9 cellular contexts compared by ENCODE assay signal in the genomic region with DNA sequence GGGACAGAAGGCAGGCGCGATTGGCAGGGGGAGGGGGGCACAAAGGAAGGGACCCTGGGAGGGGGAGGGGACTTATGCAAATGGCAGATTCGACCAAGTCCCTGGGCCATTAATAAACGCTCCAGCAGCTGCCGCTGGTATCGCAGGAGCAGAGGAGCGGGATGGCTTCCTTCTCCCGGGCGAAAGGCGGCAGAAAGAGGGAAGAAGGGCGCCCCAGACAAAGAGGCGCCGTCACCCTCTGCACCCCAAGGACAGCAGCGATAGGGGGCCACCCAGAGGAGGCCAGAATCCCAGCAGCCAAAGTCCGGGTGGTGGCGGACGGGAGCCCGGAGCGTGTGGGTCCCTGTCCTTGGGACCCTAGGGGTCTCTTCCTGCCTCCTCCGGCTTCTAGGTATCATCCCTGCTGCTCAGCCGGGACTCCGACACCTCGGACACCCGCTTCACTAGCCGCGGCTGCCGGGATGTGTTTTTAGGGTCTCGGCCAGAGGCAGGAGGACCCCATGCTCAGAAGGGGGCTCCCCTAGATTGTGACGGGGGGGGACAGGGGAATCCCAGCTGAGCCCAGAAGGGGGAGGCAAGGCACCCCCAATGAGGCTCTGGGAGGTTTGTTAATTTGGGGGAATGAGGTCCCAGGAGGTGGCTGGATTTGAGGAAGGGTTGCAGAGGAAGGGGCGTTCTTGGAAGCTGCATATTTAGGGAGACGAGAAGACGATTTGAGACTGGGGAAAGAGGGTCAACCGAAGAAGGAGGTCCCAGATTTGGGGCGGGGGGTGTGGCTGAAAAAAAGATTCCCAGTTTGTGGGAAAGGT. TPM values are rescaled to one million over a fixed set of nuclear protein-coding genes. Genes with fewer than 3 reads are reported as not detected.
A peak's percentile ranks its signal among the peaks of the same experiment; 100 is the strongest.
DNase-seq lines count a peak whose midpoint lies in the region; ATAC-seq lines count a peak whose summit lies in the region.
"Had no signal": no experiment of that assay in that cellular context is flagged by ENCODE, and none has a peak within 500 bp of the region (broad histone marks: within the 10 kb centered on the region; RNA-seq: fewer than 3 reads in every experiment).

No MANE protein-coding gene starts in this region.

- peak overlapping the region; percentile 62 for H3K4me3 ChIP-seq in BLaER1
- peak overlapping the region; percentile 78 for H3K4me3 ChIP-seq in HUES6 (ENCODE audit: low read depth, low read length)

- H3K36me3 ChIP-seq in BLaER1, result no peaks in the 10 kb centered on the region
- peaks cover 4% of the 10 kb centered on the region; the same call in 1 of the 2 replicates for H3K36me3 ChIP-seq in HUES6 (ENCODE audit: control insufficient read depth, insufficient read depth, low read length)
- H3K36me3 ChIP-seq: SJSA1 had no signal

- H3K27me3 Mint-ChIP-seq in activated T-helper 17 cell treated with anti-CD3 and anti-CD28 coated beads, Interleukin-2, amount 50 U/mL, for 72 hours, result peaks cover 51% of the 10 kb centered on the region

- peak overlapping the region; percentile 73 for H3K4me3 Mint-ChIP-seq in activated T-helper 17 cell treated with anti-CD3 and anti-CD28 coated beads, Interleukin-2, amount 50 U/mL, for 72 hours

- H4K20me1 ChIP-seq in BLaER1, result peaks cover 55% of the 10 kb centered on the region

- no peak for ATAC-seq in activated T-helper 17 cell treated with anti-CD3 and anti-CD28 coated beads, Interleukin-2, amount 50 U/mL, for 72 hours (replicated peaks)
- ATAC-seq in HG03039 (IDR thresholded peaks at IDR 0.05; ENCODE audit: unreplicated experiment), result no peak

- peaks cover 9% of the 10 kb centered on the region for H3K4me1 Mint-ChIP-seq in activated T-helper 17 cell treated with anti-CD3 and anti-CD28 coated beads, Interleukin-2, amount 50 U/mL, for 72 hours

- no peaks in the 10 kb centered on the region for H3K9me3 ChIP-seq in BLaER1
- H3K9me3 ChIP-seq in HUES6 (ENCODE audit: control insufficient read depth, insufficient read depth, low read depth, low read length), result no peaks in the 10 kb centered on the region

- H3K9ac ChIP-seq in BLaER1 (no peak overlapping the region), HUES6 (ENCODE audit: low read length) (peak overlapping the region; percentile 69)

- peaks cover 13% of the 10 kb centered on the region for H3K36me3 Mint-ChIP-seq in activated T-helper 17 cell treated with anti-CD3 and anti-CD28 coated beads, Interleukin-2, amount 50 U/mL, for 72 hours (ENCODE audit: low read depth)

- H3K27ac ChIP-seq in BLaER1 (no peak overlapping the region), HUES6 (ENCODE audit: low read depth, low read length) (peak overlapping the region; percentile 76; the same call in 1 of the 2 replicates)
- H3K27ac ChIP-seq: SJSA1 had no signal

- DNase-seq in left kidney (ENCODE audit: low read depth, low spot score), result peak; percentile 84
- no peak for DNase-seq in epidermal melanocyte (ENCODE audit: insufficient read length, low spot score)
- no peak for DNase-seq in stimulated activated naive CD4-positive, alpha-beta T cell treated with Interleukin-2 at 50 U/mL for 16 hours (lab: John Stamatoyannopoulos, UW)
- no peak for DNase-seq in NOMO-1 (lab: John Stamatoyannopoulos, UW; ENCODE audit: unreplicated experiment in 2 of 2)

- peaks cover 63% of the 10 kb centered on the region for H3K4me1 ChIP-seq in BLaER1
- H3K4me1 ChIP-seq in HUES6 (ENCODE audit: control insufficient read depth, insufficient read depth, low read length), result peaks cover 18% of the 10 kb centered on the region

- H3K27me3 ChIP-seq in BLaER1 (peaks cover 91% of the 10 kb centered on the region), HUES6 (ENCODE audit: control insufficient read depth, insufficient read depth, low read length) (peaks cover 33% of the 10 kb centered on the region)

- peak overlapping the region; percentile 83 for H3K4me2 ChIP-seq in BLaER1

- H3K27ac Mint-ChIP-seq in activated T-helper 17 cell treated with anti-CD3 and anti-CD28 coated beads, Interleukin-2, amount 50 U/mL, for 72 hours, result no peak overlapping the region

- H3K9me3 Mint-ChIP-seq in activated T-helper 17 cell treated with anti-CD3 and anti-CD28 coated beads, Interleukin-2, amount 50 U/mL, for 72 hours, result peaks cover 3% of the 10 kb centered on the region

RNA-seq across cellular contexts. Expression of gene PTPRS, which starts 1.7 kb away (rescaled TPM):
- 1 to 10 TPM in 1 of 2 donors, under 1 TPM in 1; 0.04 to 3.2 TPM for total RNA-seq in activated T-helper 17 cell treated with anti-CD3 and anti-CD28 coated beads, Interleukin-2, amount 50 U/mL, for 72 hours
